25 cellular contexts compared by ENCODE assay signal in genomic region chr3:129501630-129502029, GRCh38. TPM values are rescaled to one million over a fixed set of nuclear protein-coding genes. Genes with fewer than 3 reads are reported as not detected.
"Had no signal": no experiment of that assay in that cellular context is flagged by ENCODE, and none has a peak within 500 bp of the region (broad histone marks: within the 10 kb centered on the region; RNA-seq: fewer than 3 reads in every experiment).

No MANE protein-coding gene starts in this region.

- H3K36me3 Mint-ChIP-seq: natural killer cell had no signal

- ATAC-seq: activated CD4-positive, alpha-beta T cell treated with anti-CD3 and anti-CD28 coated beads for 36 hours; gastrocnemius medialis; left cardiac atrium; natural killer cell had no signal

- H3K4me1 Mint-ChIP-seq: activated B cell treated with CpG ODN at 0.5 μM for 24 hours; activated CD4-positive, alpha-beta T cell treated with anti-CD3 and anti-CD28 coated beads for 36 hours; activated naive CD8-positive, alpha-beta T cell treated with anti-CD3 and anti-CD28 coated beads, Interleukin-2, amount 10 ng/mL, durations not matched to agents 7 days and 5 days had no signal

- H3K9me3 Mint-ChIP-seq: activated B cell treated with CpG ODN at 0.5 μM for 24 hours; activated naive CD8-positive, alpha-beta T cell treated with anti-CD3 and anti-CD28 coated beads, Interleukin-2, amount 10 ng/mL, durations not matched to agents 7 days and 5 days; natural killer cell; stimulated activated naive CD8-positive, alpha-beta T cell treated with anti-CD3 and anti-CD28 coated beads, Interleukin-15, Interleukin-2, amounts not matched to agents 100 ng/mL and 50 ng/mL, for 24 hours; T-helper 1 cell treated with Interleukin-12 subunit alpha and Interleukin-12 subunit beta and Interleukin-4 antibody, amounts not matched to agents 30 μg/mL and 1 μg/mL, for 36 hours had no signal

- H3K27me3 Mint-ChIP-seq: activated B cell treated with CpG ODN at 0.5 μM for 24 hours; activated CD4-positive, alpha-beta T cell treated with anti-CD3 and anti-CD28 coated beads for 36 hours; activated naive CD8-positive, alpha-beta T cell treated with anti-CD3 and anti-CD28 coated beads, Interleukin-2, amount 10 ng/mL, durations not matched to agents 7 days and 5 days; stimulated activated naive CD8-positive, alpha-beta T cell treated with anti-CD3 and anti-CD28 coated beads, Interleukin-15, Interleukin-2, amounts not matched to agents 100 ng/mL and 50 ng/mL, for 24 hours had no signal

- H3K27ac Mint-ChIP-seq: activated B cell treated with CpG ODN at 0.5 μM for 24 hours; activated CD4-positive, alpha-beta T cell treated with anti-CD3 and anti-CD28 coated beads for 36 hours; activated naive CD8-positive, alpha-beta T cell treated with anti-CD3 and anti-CD28 coated beads, Interleukin-2, amount 10 ng/mL, durations not matched to agents 7 days and 5 days; natural killer cell; stimulated activated naive CD8-positive, alpha-beta T cell treated with anti-CD3 and anti-CD28 coated beads, Interleukin-15, Interleukin-2, amounts not matched to agents 100 ng/mL and 50 ng/mL, for 24 hours; T-helper 1 cell treated with Interleukin-12 subunit alpha and Interleukin-12 subunit beta and Interleukin-4 antibody, amounts not matched to agents 30 μg/mL and 1 μg/mL, for 36 hours had no signal

- H3K4me3 Mint-ChIP-seq: activated B cell treated with CpG ODN at 0.5 μM for 24 hours; activated CD4-positive, alpha-beta T cell treated with anti-CD3 and anti-CD28 coated beads for 36 hours; activated naive CD8-positive, alpha-beta T cell treated with anti-CD3 and anti-CD28 coated beads, Interleukin-2, amount 10 ng/mL, durations not matched to agents 7 days and 5 days; natural killer cell; stimulated activated naive CD8-positive, alpha-beta T cell treated with anti-CD3 and anti-CD28 coated beads, Interleukin-15, Interleukin-2, amounts not matched to agents 100 ng/mL and 50 ng/mL, for 24 hours; T-helper 1 cell treated with Interleukin-12 subunit alpha and Interleukin-12 subunit beta and Interleukin-4 antibody, amounts not matched to agents 30 μg/mL and 1 μg/mL, for 36 hours had no signal

- DNase-seq: activated B cell treated with CpG ODN at 0.5 μM for 24 hours; activated CD4-positive, alpha-beta T cell treated with anti-CD3 and anti-CD28 coated beads for 36 hours; activated CD4-positive, alpha-beta T cell treated with anti-CD3 and anti-CD28 coated beads, Interleukin-2, amount 50 U/mL, for 4 hours; activated CD8-positive, alpha-beta memory T cell treated with anti-CD3 and anti-CD28 coated beads, Interleukin-2, amount 50 U/mL, for 48 hours; activated naive CD4-positive, alpha-beta T cell treated with Interleukin-2 at 50 U/mL for 16 hours; activated naive CD8-positive, alpha-beta T cell treated with anti-CD3 and anti-CD28 coated beads, Interleukin-2, amount 10 ng/mL, durations not matched to agents 7 days and 5 days; activated T-cell treated with anti-CD3 and anti-CD28 coated beads, Interleukin-2, amount 50 U/mL, for 48 hours; amniotic stem cell; esophagus squamous epithelium; gastrocnemius medialis; left cardiac atrium; natural killer cell; ovary; stimulated activated CD4-positive, alpha-beta T cell treated with anti-CD3 and anti-CD28 coated beads, Interleukin-4, amount 100 ng/mL, for 24 hours; substantia nigra; T1000; thyroid gland had no signal

RNA-seq across cellular contexts. Expression of gene RHO, which starts 26.8 kb away (rescaled TPM):
- total RNA-seq: activated B cell treated with CpG ODN at 0.5 μM for 24 hours; activated CD4-positive, alpha-beta T cell treated with anti-CD3 and anti-CD28 coated beads for 36 hours; activated CD8-positive, alpha-beta memory T cell treated with anti-CD3 and anti-CD28 coated beads for 36 hours; activated naive CD8-positive, alpha-beta T cell treated with anti-CD3 and anti-CD28 coated beads, Interleukin-2, amount 10 ng/mL, durations not matched to agents 7 days and 5 days; bronchial epithelial cell; esophagus squamous epithelium; gastrocnemius medialis; left cardiac atrium; lung; mesenteric fat pad; natural killer cell; thyroid gland; ureter had no signal

RNA-seq across cellular contexts. Expression of gene H1-8, which starts 41.3 kb away (rescaled TPM):
- total RNA-seq: activated B cell treated with CpG ODN at 0.5 μM for 24 hours; activated CD4-positive, alpha-beta T cell treated with anti-CD3 and anti-CD28 coated beads for 36 hours; activated CD8-positive, alpha-beta memory T cell treated with anti-CD3 and anti-CD28 coated beads for 36 hours; activated naive CD8-positive, alpha-beta T cell treated with anti-CD3 and anti-CD28 coated beads, Interleukin-2, amount 10 ng/mL, durations not matched to agents 7 days and 5 days; bronchial epithelial cell; esophagus squamous epithelium; gastrocnemius medialis; left cardiac atrium; lung; mesenteric fat pad; natural killer cell; ovary; prostate gland; thyroid gland; ureter had no signal
